Comparison of ENCODE assay signal across 4 cellular contexts in the genomic region with DNA sequence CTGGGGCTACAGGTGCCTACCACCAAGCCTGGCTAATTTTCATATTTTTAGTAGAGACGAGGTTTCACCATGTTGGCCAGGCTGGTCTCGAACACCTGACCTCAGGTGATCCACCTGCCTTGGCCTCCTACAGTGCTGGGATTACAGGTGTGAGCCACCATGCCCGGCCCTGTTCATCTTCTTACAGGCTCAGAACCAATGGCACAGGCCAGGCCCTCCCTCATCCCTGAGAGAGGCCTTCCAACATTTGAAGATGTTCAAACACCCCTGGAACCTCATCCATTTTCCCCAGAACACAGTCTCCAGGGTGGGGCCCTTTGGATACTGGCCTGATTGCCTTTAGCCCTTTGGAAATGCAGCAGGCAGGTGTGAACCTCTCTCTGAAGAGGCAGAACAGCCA. TPM values are rescaled to one million over a fixed set of nuclear protein-coding genes. Genes with fewer than 3 reads are reported as not detected.
"Had no signal": no experiment of that assay in that cellular context is flagged by ENCODE, and none has a peak within 500 bp of the region (broad histone marks: within the 10 kb centered on the region; RNA-seq: fewer than 3 reads in every experiment).

No MANE protein-coding gene starts in this region.

RNA-seq across cellular contexts. Expression of a gene that starts 23.2 kb away (rescaled TPM):
- total RNA-seq: activated CD8-positive, alpha-beta memory T cell treated with anti-CD3 and anti-CD28 coated beads, Interleukin-2, amount 10 ng/mL, durations not matched to agents 7 days and 5 days; endothelial cell of umbilical vein; lung microvascular endothelial cell; SK-MEL-5 had no signal
- polyA plus RNA-seq: endothelial cell of umbilical vein had no signal
